ENCODE assay signal across 8 cellular contexts in genomic region chr9:111597852-111598729, GRCh38.
A peak's percentile ranks its signal among the peaks of the same experiment; 100 is the strongest.
DNase-seq lines count a peak whose midpoint lies in the region; ATAC-seq and TF ChIP-seq lines count a peak whose summit lies in the region.

No MANE protein-coding gene starts in this region.

- no peaks in the 10 kb centered on the region for H3K27me3 ChIP-seq in endocrine pancreas (ENCODE audit: control insufficient read depth, insufficient read depth, low read length)

- peak overlapping the region; percentile 73 for H3K4me3 ChIP-seq in endocrine pancreas (ENCODE audit: control insufficient read depth, insufficient read depth, low read length)

- peak; percentile 81 for ATAC-seq in HG03060 (IDR thresholded peaks at IDR 0.05; ENCODE audit: low read depth, unreplicated experiment)

- peak; percentile 74 for TF ChIP-seq CTCF in GM10266 (IDR thresholded peaks at IDR 0.05; ENCODE audit: control insufficient read depth, insufficient read depth, low read depth, missing control alignments)

- DNase-seq in GM10266 (ENCODE audit: extremely low spot score) (peak; percentile 77), NCI-H510A treated with DMSO at 0.1 percent for 48 hours (lab: John Stamatoyannopoulos, UW) (peak; percentile 27), midbrain (lab: John Stamatoyannopoulos, UW) (peak; percentile 38)
- DNase-seq in activated CD8-positive, alpha-beta memory T cell treated with anti-CD3 and anti-CD28 coated beads for 24 hours, result peak; percentile 73
- peak; percentile 2 to 28 for DNase-seq in stimulated activated CD8-positive, alpha-beta memory T cell treated with anti-CD3 and anti-CD28 coated beads, Interleukin-7, amount 100 ng/mL, for 48 hours (ENCODE audit: extremely low read depth in 1 of 2, low read depth in 1 of 2)
- no peak for DNase-seq in NK-92 treated with Interleukin-12 subunit alpha and Interleukin-12 subunit beta, amount 100 ng/mL, for 24 hours (lab: John Stamatoyannopoulos, UW)

- H3K36me3 ChIP-seq in endocrine pancreas (ENCODE audit: control insufficient read depth, insufficient read depth, low read length), result no peaks in the 10 kb centered on the region

- peak overlapping the region; percentile 82 for H3K9ac ChIP-seq in endocrine pancreas (ENCODE audit: control insufficient read depth, insufficient read depth, low read length)

- no peaks in the 10 kb centered on the region for H3K9me3 ChIP-seq in endocrine pancreas (ENCODE audit: control insufficient read depth, low read length)

- H3K4me1 ChIP-seq in endocrine pancreas (ENCODE audit: control insufficient read depth, insufficient read depth, low read length), result peaks cover 4% of the 10 kb centered on the region
